8 cellular contexts compared by ENCODE assay signal in genomic region chr17:77450742-77451270, GRCh38.
DNase-seq lines count a peak whose midpoint lies in the region; ATAC-seq and TF ChIP-seq lines count a peak whose summit lies in the region.

No MANE protein-coding gene starts in this region.

- peak overlapping the region; percentile 88 for H3K27ac Mint-ChIP-seq in activated T-cell treated with anti-CD3 and anti-CD28 coated beads, Interleukin-2, amount 50 U/mL, for 72 hours
- peak overlapping the region; percentile 98 for H3K27ac Mint-ChIP-seq in stimulated activated effector memory CD8-positive, alpha-beta T cell treated with anti-CD3 and anti-CD28 coated beads, Interleukin-12 subunit alpha, Interleukin-12 subunit beta, amount 100 ng/mL, for 72 hours

- H3K27me3 Mint-ChIP-seq in activated T-cell treated with anti-CD3 and anti-CD28 coated beads, Interleukin-2, amount 50 U/mL, for 72 hours (ENCODE audit: low read depth) = no peaks in the 10 kb centered on the region

- DNase-seq in HFF-Myc (ENCODE audit: extremely low read depth, low read depth) (no peak), EL (no peak)
- DNase-seq in activated T-cell treated with anti-CD3 and anti-CD28 coated beads, Interleukin-2, amount 50 U/mL, for 72 hours = no peak
- DNase-seq in stimulated activated effector memory CD8-positive, alpha-beta T cell treated with anti-CD3 and anti-CD28 coated beads, Interleukin-12 subunit alpha, Interleukin-12 subunit beta, amount 100 ng/mL, for 72 hours (ENCODE audit: low spot score in 2 of 2) = no peak

- H3K4me3 Mint-ChIP-seq in activated T-cell treated with anti-CD3 and anti-CD28 coated beads, Interleukin-2, amount 50 U/mL, for 72 hours = peak overlapping the region; percentile 97 to 99
- peak overlapping the region; percentile 86 for H3K4me3 Mint-ChIP-seq in stimulated activated effector memory CD8-positive, alpha-beta T cell treated with anti-CD3 and anti-CD28 coated beads, Interleukin-12 subunit alpha, Interleukin-12 subunit beta, amount 100 ng/mL, for 72 hours

- no peak for TF ChIP-seq CTCF in HFF-Myc (IDR thresholded peaks at IDR 0.05; ENCODE audit: low read depth, low read length, missing control alignments)

- H3K4me3 ChIP-seq in HFF-Myc (replicated peaks; ENCODE audit: low read depth, low read length) (peak overlapping the region; percentile 60), iPS-11a (ENCODE audit: low read depth, low read length) (peak overlapping the region; percentile 21)

- H3K4me1 Mint-ChIP-seq in activated T-cell treated with anti-CD3 and anti-CD28 coated beads, Interleukin-2, amount 50 U/mL, for 72 hours (ENCODE audit: low read depth) = peaks cover 77% of the 10 kb centered on the region
- H3K4me1 Mint-ChIP-seq in stimulated activated effector memory CD8-positive, alpha-beta T cell treated with anti-CD3 and anti-CD28 coated beads, Interleukin-12 subunit alpha, Interleukin-12 subunit beta, amount 100 ng/mL, for 72 hours = peaks cover 66% of the 10 kb centered on the region

- H3K36me3 Mint-ChIP-seq in activated T-cell treated with anti-CD3 and anti-CD28 coated beads, Interleukin-2, amount 50 U/mL, for 72 hours (ENCODE audit: insufficient read depth in 2 of 2) = peaks cover 17 to 22% of the 10 kb centered on the region in 2 donors
- H3K36me3 Mint-ChIP-seq in stimulated activated effector memory CD8-positive, alpha-beta T cell treated with anti-CD3 and anti-CD28 coated beads, Interleukin-12 subunit alpha, Interleukin-12 subunit beta, amount 100 ng/mL, for 72 hours = peaks cover 98% of the 10 kb centered on the region

- H3K9me3 Mint-ChIP-seq in activated T-cell treated with anti-CD3 and anti-CD28 coated beads, Interleukin-2, amount 50 U/mL, for 72 hours = no peaks in the 10 kb centered on the region
- H3K9me3 Mint-ChIP-seq in stimulated activated effector memory CD8-positive, alpha-beta T cell treated with anti-CD3 and anti-CD28 coated beads, Interleukin-12 subunit alpha, Interleukin-12 subunit beta, amount 100 ng/mL, for 72 hours = no peaks in the 10 kb centered on the region

- no peak for ATAC-seq in activated T-cell treated with anti-CD3 and anti-CD28 coated beads, Interleukin-2, amount 50 U/mL, for 72 hours (replicated peaks in 1 of 2)
- no peak for ATAC-seq in stimulated activated effector memory CD8-positive, alpha-beta T cell treated with anti-CD3 and anti-CD28 coated beads, Interleukin-12 subunit alpha, Interleukin-12 subunit beta, amount 100 ng/mL, for 72 hours
- ATAC-seq in GM19328 (IDR thresholded peaks at IDR 0.05; ENCODE audit: unreplicated experiment) = no peak
- no peak for ATAC-seq in GM18498 (IDR thresholded peaks at IDR 0.05; ENCODE audit: unreplicated experiment)
- ATAC-seq in GM19463 (IDR thresholded peaks at IDR 0.05; ENCODE audit: unreplicated experiment) = no peak
